ENCODE assay signal across 15 cellular contexts in the genomic region with DNA sequence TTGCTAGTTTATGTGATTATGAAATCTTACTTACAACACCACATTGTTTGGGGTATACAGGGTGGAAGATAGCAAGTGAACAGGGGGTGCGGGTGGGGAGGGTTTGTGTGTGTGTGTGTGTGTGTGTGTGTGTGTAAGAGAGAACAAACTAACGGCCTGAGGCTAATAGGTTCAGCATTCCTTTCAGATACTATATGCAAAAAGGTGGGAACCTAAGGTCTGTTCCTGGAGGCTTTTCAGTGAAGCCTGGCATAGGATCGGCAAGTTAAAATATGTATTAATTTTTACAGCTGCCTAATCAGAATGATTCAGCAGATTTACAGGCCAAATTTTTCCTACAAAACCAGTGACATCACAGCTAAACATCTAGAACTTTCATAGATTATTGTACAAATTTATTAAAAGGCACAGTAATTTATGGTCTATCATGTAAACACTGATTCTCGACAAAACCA. TPM values are rescaled to one million over a fixed set of nuclear protein-coding genes. Genes with fewer than 3 reads are reported as not detected.
DNase-seq lines count a peak whose midpoint lies in the region; ATAC-seq and TF ChIP-seq lines count a peak whose summit lies in the region.
"Had no signal": no experiment of that assay in that cellular context is flagged by ENCODE, and none has a peak within 500 bp of the region (broad histone marks: within the 10 kb centered on the region; RNA-seq: fewer than 3 reads in every experiment).

No MANE protein-coding gene starts in this region.

- H3K36me3 Mint-ChIP-seq in activated naive CD4-positive, alpha-beta T cell treated with anti-CD3 and anti-CD28 coated beads, Interleukin-2, amount 10 ng/mL, durations not matched to agents 7 days and 5 days = peaks cover 53% of the 10 kb centered on the region
- peaks cover 25 to 27% of the 10 kb centered on the region in 2 donors for H3K36me3 Mint-ChIP-seq in stimulated activated naive B cell treated with anti-CD40 and anti-IgM and Interleukin-4, amounts not matched to agents 10 μg/mL and 1 μg/mL and 100 μg/mL, for 72 hours

- H3K9me3 ChIP-seq in SJSA1 (replicated peaks) = no peaks in the 10 kb centered on the region
- H3K9me3 ChIP-seq: gastrocnemius medialis, upper lobe of left lung had no signal

- no peak for DNase-seq in activated naive CD4-positive, alpha-beta T cell treated with anti-CD3 and anti-CD28 coated beads, Interleukin-2, amount 10 ng/mL, durations not matched to agents 7 days and 5 days
- DNase-seq in activated naive CD4-positive, alpha-beta T cell treated with anti-CD3 and anti-CD28 coated beads, Interleukin-2, amount 50 U/mL, for 16 hours = no peak
- DNase-seq in SJSA1 (ENCODE audit: low read depth in 1 of 2, low spot score in 2 of 2) = no peak
- DNase-seq in fibroblast of mammary gland (ENCODE audit: low read depth) = peak; percentile 21
- no peak for DNase-seq in stimulated activated naive B cell treated with anti-CD40 and anti-IgM and Interleukin-4, amounts not matched to agents 10 μg/mL and 1 μg/mL and 100 μg/mL, for 72 hours
- no peak for DNase-seq in HK-2 (ENCODE audit: unreplicated experiment)
- DNase-seq: activated CD4-positive, CD25-positive, alpha-beta regulatory T cell treated with anti-CD3 and anti-CD28 coated beads, Interleukin-2, amount 50 U/mL, for 72 hours; gastrocnemius medialis; naive B cell; NCI-H2107; SW 1271; upper lobe of left lung had no signal

- H3K27ac Mint-ChIP-seq in activated naive CD4-positive, alpha-beta T cell treated with anti-CD3 and anti-CD28 coated beads, Interleukin-2, amount 10 ng/mL, durations not matched to agents 7 days and 5 days = peak overlapping the region; percentile 67
- H3K27ac Mint-ChIP-seq in stimulated activated naive B cell treated with anti-CD40 and anti-IgM and Interleukin-4, amounts not matched to agents 10 μg/mL and 1 μg/mL and 100 μg/mL, for 72 hours = peak overlapping the region; percentile 25
- H3K27ac Mint-ChIP-seq: activated T-helper 1 cell treated with anti-CD3 and anti-CD28 coated beads, Interleukin-12 subunit alpha, Interleukin-12 subunit beta, Interleukin-2, Interleukin-4 antibody, amounts not matched to agents 30 ng/mL and 10 ng/mL and 1 ng/mL, durations not matched to agents 14 hours and 24 hours and 36 hours had no signal

- no peak for TF ChIP-seq CTCF in fibroblast of mammary gland (conservative IDR thresholded peaks at IDR 0.05; ENCODE audit: control insufficient read depth, insufficient read depth, low read depth, low read length)

- H3K27ac ChIP-seq in SJSA1 = peak overlapping the region; percentile 16; the same call in 1 of the 2 replicates
- H3K27ac ChIP-seq: upper lobe of left lung had no signal

- ATAC-seq in stimulated activated naive B cell treated with anti-CD40 and anti-IgM and Interleukin-4, amounts not matched to agents 10 μg/mL and 1 μg/mL and 100 μg/mL, for 72 hours (replicated peaks) = no peak
- no peak for ATAC-seq in HG02623 (IDR thresholded peaks at IDR 0.05; ENCODE audit: unreplicated experiment)
- no peak for ATAC-seq in GM21619 (IDR thresholded peaks at IDR 0.05; ENCODE audit: unreplicated experiment)
- ATAC-seq: gastrocnemius medialis had no signal

- H3K4me3 ChIP-seq in SJSA1 (no peak overlapping the region), fibroblast of mammary gland (ENCODE audit: control insufficient read depth, low read depth, low read length) (no peak overlapping the region)
- H3K4me3 ChIP-seq: gastrocnemius medialis, upper lobe of left lung had no signal

- no peaks in the 10 kb centered on the region for H3K27me3 ChIP-seq in SJSA1 (replicated peaks)
- H3K27me3 ChIP-seq: gastrocnemius medialis, upper lobe of left lung had no signal

- no peaks in the 10 kb centered on the region for H3K27me3 Mint-ChIP-seq in activated naive CD4-positive, alpha-beta T cell treated with anti-CD3 and anti-CD28 coated beads, Interleukin-2, amount 10 ng/mL, durations not matched to agents 7 days and 5 days
- H3K27me3 Mint-ChIP-seq in stimulated activated naive B cell treated with anti-CD40 and anti-IgM and Interleukin-4, amounts not matched to agents 10 μg/mL and 1 μg/mL and 100 μg/mL, for 72 hours = no peaks in the 10 kb centered on the region
- H3K27me3 Mint-ChIP-seq: naive B cell had no signal

- H3K36me3 ChIP-seq in SJSA1 = peaks cover 61% of the 10 kb centered on the region

- no peaks in the 10 kb centered on the region for H3K9me3 Mint-ChIP-seq in activated naive CD4-positive, alpha-beta T cell treated with anti-CD3 and anti-CD28 coated beads, Interleukin-2, amount 10 ng/mL, durations not matched to agents 7 days and 5 days
- peaks cover 0 to 2% of the 10 kb centered on the region in 2 donors for H3K9me3 Mint-ChIP-seq in stimulated activated naive B cell treated with anti-CD40 and anti-IgM and Interleukin-4, amounts not matched to agents 10 μg/mL and 1 μg/mL and 100 μg/mL, for 72 hours
- H3K9me3 Mint-ChIP-seq: activated T-helper 1 cell treated with anti-CD3 and anti-CD28 coated beads, Interleukin-12 subunit alpha, Interleukin-12 subunit beta, Interleukin-2, Interleukin-4 antibody, amounts not matched to agents 30 ng/mL and 10 ng/mL and 1 ng/mL, durations not matched to agents 14 hours and 24 hours and 36 hours had no signal

- no peak overlapping the region for H3K4me3 Mint-ChIP-seq in activated naive CD4-positive, alpha-beta T cell treated with anti-CD3 and anti-CD28 coated beads, Interleukin-2, amount 10 ng/mL, durations not matched to agents 7 days and 5 days
- no peak overlapping the region for H3K4me3 Mint-ChIP-seq in stimulated activated naive B cell treated with anti-CD40 and anti-IgM and Interleukin-4, amounts not matched to agents 10 μg/mL and 1 μg/mL and 100 μg/mL, for 72 hours
- H3K4me3 Mint-ChIP-seq: activated T-helper 1 cell treated with anti-CD3 and anti-CD28 coated beads, Interleukin-12 subunit alpha, Interleukin-12 subunit beta, Interleukin-2, Interleukin-4 antibody, amounts not matched to agents 30 ng/mL and 10 ng/mL and 1 ng/mL, durations not matched to agents 14 hours and 24 hours and 36 hours; naive B cell had no signal

- H3K4me1 ChIP-seq in SJSA1 (replicated peaks) = peaks cover 4% of the 10 kb centered on the region; the same call in 1 of the 2 replicates

- CTCF ChIA-PET in activated naive CD4-positive, alpha-beta T cell treated with anti-CD3 and anti-CD28 coated beads, Interleukin-2, amount 10 ng/mL, durations not matched to agents 7 days and 5 days (lab: Charles Lee) = interaction anchor here (0.7 to 2.2 kb wide), 2 partner anchors 48 to 209 kb away, joined by 3 to 5 read pairs; no protein-coding TSS in a partner anchor

- peaks cover 5% of the 10 kb centered on the region for H3K4me1 Mint-ChIP-seq in activated naive CD4-positive, alpha-beta T cell treated with anti-CD3 and anti-CD28 coated beads, Interleukin-2, amount 10 ng/mL, durations not matched to agents 7 days and 5 days
- H3K4me1 Mint-ChIP-seq in stimulated activated naive B cell treated with anti-CD40 and anti-IgM and Interleukin-4, amounts not matched to agents 10 μg/mL and 1 μg/mL and 100 μg/mL, for 72 hours = peaks cover 2 to 5% of the 10 kb centered on the region in 2 donors

RNA-seq across cellular contexts. Expression of a gene that starts 7.6 kb away (rescaled TPM):
- 0.24 and 0.28 TPM in 2 replicates for total RNA-seq in SJSA1 (2014; rRNA removed; shearing (Covaris generic))

RNA-seq across cellular contexts. Expression of a gene that starts 51.4 kb away (rescaled TPM):
- total RNA-seq in SJSA1 (2014; rRNA removed; shearing (Covaris generic)) = 206 and 247 TPM in 2 replicates
